ENCODE assay signal across 20 cellular contexts in genomic region chr11:80849253-80849652, GRCh38.
DNase-seq lines count a peak whose midpoint lies in the region; ATAC-seq and TF ChIP-seq lines count a peak whose summit lies in the region.
"Had no signal": no experiment of that assay in that cellular context is flagged by ENCODE, and none has a peak within 500 bp of the region (broad histone marks: within the 10 kb centered on the region; RNA-seq: fewer than 3 reads in every experiment).

No MANE protein-coding gene starts in this region.

- TF ChIP-seq CTCF in type B pancreatic cell (conservative IDR thresholded peaks at IDR 0.05) (no peak), MM.1S (IDR thresholded peaks at IDR 0.05; ENCODE audit: low read length) (no peak), gastroesophageal sphincter (IDR thresholded peaks at IDR 0.05) (no peak)

- H3K27me3 ChIP-seq in MM.1S (replicated peaks; ENCODE audit: insufficient read depth, low read length) = no peaks in the 10 kb centered on the region
- no peaks in the 10 kb centered on the region for H3K27me3 ChIP-seq in gastroesophageal sphincter
- H3K27me3 ChIP-seq: esophagus squamous epithelium, right lobe of liver had no signal

- peaks cover 4% of the 10 kb centered on the region for H3K4me1 Mint-ChIP-seq in type B pancreatic cell (ENCODE audit: unreplicated experiment)
- H3K4me1 Mint-ChIP-seq: nephron had no signal

- no peaks in the 10 kb centered on the region for H3K27me3 Mint-ChIP-seq in type B pancreatic cell

- H3K27ac ChIP-seq in MM.1S (ENCODE audit: low read length) (no peak overlapping the region), gastroesophageal sphincter (no peak overlapping the region)
- H3K27ac ChIP-seq: esophagus squamous epithelium, GM23248, right lobe of liver had no signal

- no peak overlapping the region for H3K4me3 ChIP-seq in MM.1S (ENCODE audit: low read length)
- no peak overlapping the region for H3K4me3 ChIP-seq in gastroesophageal sphincter
- H3K4me3 ChIP-seq: esophagus squamous epithelium, GM23248, right lobe of liver had no signal

- no peak overlapping the region for H3K27ac Mint-ChIP-seq in type B pancreatic cell
- H3K27ac Mint-ChIP-seq: nephron had no signal

- H3K4me3 Mint-ChIP-seq in type B pancreatic cell = no peak overlapping the region
- H3K4me3 Mint-ChIP-seq: nephron had no signal

- H4K20me1 ChIP-seq in MM.1S (ENCODE audit: insufficient read depth, low read length) = no peaks in the 10 kb centered on the region

- DNase-seq in type B pancreatic cell (ENCODE audit: extremely low spot score, unreplicated experiment) (no peak), MM.1S (no peak), DMS79 treated with DMSO at 0.1 percent for 48 hours (lab: John Stamatoyannopoulos, UW) (no peak)
- DNase-seq: activated CD4-positive, alpha-beta T cell treated with anti-CD3 and anti-CD28 coated beads, Interleukin-2, amount 50 U/mL, for 4 hours; anterior cingulate cortex; DMS53; esophagus squamous epithelium; GM23248; hippocampal formation; NCI-H2029; right lobe of liver; SHP77; stimulated activated naive CD8-positive, alpha-beta T cell treated with anti-CD3 and anti-CD28 coated beads, Interleukin-15, Interleukin-2, amounts not matched to agents 100 U/mL and 50 U/mL, for 24 hours; T-helper 9 cell had no signal

- no peaks in the 10 kb centered on the region for H3K9me3 Mint-ChIP-seq in type B pancreatic cell
- H3K9me3 Mint-ChIP-seq: nephron had no signal

- H3K9me3 ChIP-seq in MM.1S (replicated peaks; ENCODE audit: insufficient read depth, low read length) (no peaks in the 10 kb centered on the region), gastroesophageal sphincter (no peaks in the 10 kb centered on the region)
- H3K9me3 ChIP-seq: esophagus squamous epithelium, right lobe of liver had no signal

- H3K4me1 ChIP-seq in MM.1S (ENCODE audit: low read length) (no peaks in the 10 kb centered on the region), gastroesophageal sphincter (no peaks in the 10 kb centered on the region)
- H3K4me1 ChIP-seq: esophagus squamous epithelium, right lobe of liver had no signal

- no peak overlapping the region for H2AFZ ChIP-seq in MM.1S (ENCODE audit: low read length)
- H2AFZ ChIP-seq: GM23248 had no signal

- no peaks in the 10 kb centered on the region for H3F3A ChIP-seq in MM.1S (ENCODE audit: insufficient read depth, low read length)

- TF ChIP-seq POLR2A in GM18505 (IDR thresholded peaks at IDR 0.05; ENCODE audit: borderline replicate concordance, extremely low read depth, insufficient read depth, insufficient read length) = no peak
- no peak for TF ChIP-seq POLR2A in gastroesophageal sphincter (IDR thresholded peaks at IDR 0.05)

- H3K79me2 ChIP-seq in MM.1S (ENCODE audit: low read length) = no peaks in the 10 kb centered on the region

- H3K9me2 ChIP-seq in MM.1S (replicated peaks; ENCODE audit: insufficient read depth, low read length) = no peaks in the 10 kb centered on the region

- no peaks in the 10 kb centered on the region for H3K36me3 Mint-ChIP-seq in type B pancreatic cell

- H3K36me3 ChIP-seq in MM.1S (replicated peaks; ENCODE audit: insufficient read depth, low read length) (no peaks in the 10 kb centered on the region), gastroesophageal sphincter (no peaks in the 10 kb centered on the region)
- H3K36me3 ChIP-seq: esophagus squamous epithelium, right lobe of liver had no signal

- H3K9ac ChIP-seq in MM.1S (ENCODE audit: low read length) = no peak overlapping the region
- H3K9ac ChIP-seq: GM23248 had no signal

- 78 to 93% methylated on average over 2 to 3 of the region's 3 CpGs for WGBS in gastroesophageal sphincter (ENCODE audit: low coverage in 1 of 2), 2 donors

- no peak for TF ChIP-seq EP300 in gastroesophageal sphincter (IDR thresholded peaks at IDR 0.05)

- no peak overlapping the region for H3K4me2 ChIP-seq in MM.1S (ENCODE audit: low read depth, low read length)

- ATAC-seq in GM18505 (IDR thresholded peaks at IDR 0.05; ENCODE audit: unreplicated experiment) = peak; percentile 58
- ATAC-seq in GM21381 (IDR thresholded peaks at IDR 0.05; ENCODE audit: unreplicated experiment) = peak; percentile 36
- peak; percentile 39 for ATAC-seq in HG02973 (IDR thresholded peaks at IDR 0.05; ENCODE audit: unreplicated experiment)
- ATAC-seq in HG03565 (IDR thresholded peaks at IDR 0.05; ENCODE audit: unreplicated experiment) = peak; percentile 37
- ATAC-seq in gastroesophageal sphincter = no peak
- ATAC-seq: right lobe of liver; stimulated activated naive CD8-positive, alpha-beta T cell treated with anti-CD3 and anti-CD28 coated beads, Interleukin-15, Interleukin-2, amounts not matched to agents 100 U/mL and 50 U/mL, for 24 hours had no signal
